In the genomic region with DNA sequence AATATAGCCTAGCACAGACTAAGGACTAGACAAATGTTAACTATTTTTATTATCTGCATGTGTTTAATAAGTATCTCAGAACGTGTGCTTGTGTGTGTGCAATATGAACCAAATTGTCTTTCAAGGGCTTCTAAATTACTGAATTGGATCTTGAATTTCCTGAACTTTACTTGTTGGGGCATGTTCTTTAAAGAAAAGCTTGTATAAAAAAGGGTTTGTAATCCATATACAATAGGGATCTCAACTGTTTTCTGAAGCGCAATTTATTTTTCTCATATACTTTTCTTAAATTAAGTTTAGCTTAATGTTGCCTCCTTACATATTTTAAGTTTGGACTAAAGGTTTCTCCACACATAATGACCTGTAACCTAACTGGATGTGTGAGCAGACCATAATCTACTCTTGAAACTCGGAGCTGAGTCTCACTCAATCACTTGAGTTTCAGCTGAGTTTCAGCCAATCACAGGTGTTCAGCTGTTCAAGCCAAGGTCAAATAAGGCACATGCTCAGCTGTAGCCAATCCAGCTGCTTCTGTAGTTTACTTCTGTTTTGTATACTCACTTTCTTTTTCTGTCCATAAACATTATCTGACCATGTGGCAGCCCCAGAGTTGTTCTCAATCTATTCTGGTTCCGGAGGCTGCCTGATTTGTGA, we compare ENCODE assay signal across 10 cellular contexts.
A peak's percentile ranks its signal among the peaks of the same experiment; 100 is the strongest.
DNase-seq lines count a peak whose midpoint lies in the region; ATAC-seq and TF ChIP-seq lines count a peak whose summit lies in the region.
"Had no signal": no experiment of that assay in that cellular context is flagged by ENCODE, and none has a peak within 500 bp of the region (broad histone marks: within the 10 kb centered on the region; RNA-seq: fewer than 3 reads in every experiment).

No MANE protein-coding gene starts in this region.

- H3K27ac ChIP-seq in breast epithelium, result no peak overlapping the region

- TF ChIP-seq CTCF in nephron (IDR thresholded peaks at IDR 0.05; ENCODE audit: unreplicated experiment in 3 of 3) (no peak), breast epithelium (IDR thresholded peaks at IDR 0.05) (no peak)

- H3K27ac Mint-ChIP-seq in nephron, result peak overlapping the region; percentile 0 to 42 (median 6)
- H3K27ac Mint-ChIP-seq: HFFc6 had no signal

- no peaks in the 10 kb centered on the region for H3K9me3 ChIP-seq in breast epithelium

- no peaks in the 10 kb centered on the region for H3K27me3 ChIP-seq in breast epithelium

- H3K4me3 ChIP-seq in breast epithelium, result no peak overlapping the region

- ATAC-seq in HG02763 (IDR thresholded peaks at IDR 0.05; ENCODE audit: unreplicated experiment) (peak; percentile 75), GM19328 (IDR thresholded peaks at IDR 0.05; ENCODE audit: unreplicated experiment) (no peak)

- peaks cover 29% of the 10 kb centered on the region for H3K4me1 Mint-ChIP-seq in nephron

- H3K4me1 ChIP-seq in breast epithelium, result no peaks in the 10 kb centered on the region

- no peaks in the 10 kb centered on the region for H3K27me3 Mint-ChIP-seq in nephron (ENCODE audit: low read depth)

- intact Hi-C loops in breast epithelium (cut with DNase I; ENCODE audit: low total_unique reads), result no loop called here

- no peak for TF ChIP-seq POLR2A in breast epithelium (IDR thresholded peaks at IDR 0.05)

- H3K36me3 Mint-ChIP-seq in nephron (ENCODE audit: low read depth), result no peaks in the 10 kb centered on the region

- DNase-seq in NCI-H82 (lab: John Stamatoyannopoulos, UW) (peak; percentile 24), NCI-H82 treated with DMSO at 0.1 percent for 48 hours (lab: John Stamatoyannopoulos, UW; ENCODE audit: unreplicated experiment) (no peak), NCI-H1105 treated with DMSO at 0.1 percent for 48 hours (lab: John Stamatoyannopoulos, UW) (peak; percentile 50), breast epithelium (ENCODE audit: low spot score in 2 of 2) (no peak), AG20443 (ENCODE audit: low spot score) (no peak)
- DNase-seq: HFFc6, SHP77 treated with DMSO at 0.1 percent for 48 hours had no signal

- H3K36me3 ChIP-seq in breast epithelium, result no peaks in the 10 kb centered on the region

- no peak overlapping the region for H3K4me3 Mint-ChIP-seq in nephron
- H3K4me3 Mint-ChIP-seq: HFFc6 had no signal

- no peaks in the 10 kb centered on the region for H3K9me3 Mint-ChIP-seq in nephron
- H3K9me3 Mint-ChIP-seq: HFFc6 had no signal

Comparison
In these comparisons a context has a peak if more than half of its experiments do, and no peak if none do; other contexts are left out.
1. DNase-seq: peak in NCI-H82 (single experiment) and NCI-H1105 treated with DMSO at 0.1 percent for 48 hours (single experiment); none in NCI-H82 treated with DMSO at 0.1 percent for 48 hours (single experiment), breast epithelium (0 of 2) and AG20443 (single experiment).